23 cellular contexts compared by ENCODE assay signal in genomic region chr7:157021893-157022680, GRCh38. TPM values are rescaled to one million over a fixed set of nuclear protein-coding genes. Genes with fewer than 3 reads are reported as not detected.
DNase-seq lines count a peak whose midpoint lies in the region; ATAC-seq and TF ChIP-seq lines count a peak whose summit lies in the region.
"Had no signal": no experiment of that assay in that cellular context is flagged by ENCODE, and none has a peak within 500 bp of the region (broad histone marks: within the 10 kb centered on the region; RNA-seq: fewer than 3 reads in every experiment).

No MANE protein-coding gene starts in this region.

- no peak overlapping the region for H3K27ac Mint-ChIP-seq in chondrocyte (ENCODE audit: unreplicated experiment)
- H3K27ac Mint-ChIP-seq: activated CD8-positive, alpha-beta memory T cell treated with anti-CD3 and anti-CD28 coated beads, Interleukin-2, amount 10 ng/mL, durations not matched to agents 7 days and 5 days; naive thymus-derived CD8-positive, alpha-beta T cell had no signal

- peaks cover 71% of the 10 kb centered on the region for H3K27me3 Mint-ChIP-seq in chondrocyte (ENCODE audit: low read depth)

- CTCF ChIA-PET in SK-N-SH (lab: Yijun Ruan, JAX), result interaction anchor here (0.6 to 2.6 kb wide), 8 partner anchors 13 to 252 kb away, joined by 3 to 7 read pairs (median 4); partner anchors contain the start of gene NOM1

- H3K36me3 ChIP-seq in SK-N-SH (replicated peaks in 1 of 2; ENCODE audit: control insufficient read depth in 1 of 2, insufficient read depth in 2 of 2, low read length in 1 of 2) (no peaks in the 10 kb centered on the region), suprapubic skin (no peaks in the 10 kb centered on the region)
- H3K36me3 ChIP-seq: breast epithelium, heart right ventricle, vagina had no signal

- peaks cover 5% of the 10 kb centered on the region for H4K20me1 ChIP-seq in SK-N-SH (ENCODE audit: insufficient read depth)

- TF ChIP-seq CTCF in SK-N-SH (IDR thresholded peaks at IDR 0.05), result no peak
- no peak for TF ChIP-seq CTCF in chondrocyte (IDR thresholded peaks at IDR 0.05)
- no peak for TF ChIP-seq CTCF in suprapubic skin (IDR thresholded peaks at IDR 0.05)

- H3K4me1 Mint-ChIP-seq in chondrocyte (ENCODE audit: low read depth), result peaks cover 8% of the 10 kb centered on the region

- H3K79me2 ChIP-seq in SK-N-SH (ENCODE audit: insufficient read depth), result no peaks in the 10 kb centered on the region

- no peaks in the 10 kb centered on the region for H3K9me2 ChIP-seq in SK-N-SH

- H3K27me3 ChIP-seq in SK-N-SH (ENCODE audit: insufficient read depth) (peaks cover 100% of the 10 kb centered on the region), suprapubic skin (peaks cover 97% of the 10 kb centered on the region)

- H3K9ac ChIP-seq in SK-N-SH, result no peak overlapping the region

- no peak for TF ChIP-seq RAD21 in SK-N-SH (IDR thresholded peaks at IDR 0.05; ENCODE audit: low read length)

- H3K4me3 Mint-ChIP-seq in chondrocyte (ENCODE audit: unreplicated experiment), result no peak overlapping the region
- H3K4me3 Mint-ChIP-seq: activated CD8-positive, alpha-beta memory T cell treated with anti-CD3 and anti-CD28 coated beads, Interleukin-2, amount 10 ng/mL, durations not matched to agents 7 days and 5 days had no signal

- peak; percentile 48 for DNase-seq in SK-N-SH
- peak; percentile 52 for DNase-seq in chondrocyte (ENCODE audit: low spot score)
- DNase-seq in myocyte (ENCODE audit: low read depth), result peak; percentile 78
- DNase-seq in suprapubic skin (ENCODE audit: low spot score in 2 of 2), result peak; percentile 27 to 56
- no peak for DNase-seq in stimulated activated CD4-positive, alpha-beta T cell treated with anti-CD3 and anti-CD28 coated beads, Interleukin-2, amount 100 ng/mL, for 48 hours
- DNase-seq: 8988T; activated CD4-positive, alpha-beta T cell treated with anti-CD3 and anti-CD28 coated beads for 48 hours; activated CD8-positive, alpha-beta memory T cell treated with anti-CD3 and anti-CD28 coated beads, Interleukin-2, amount 10 ng/mL, durations not matched to agents 7 days and 5 days; activated effector memory CD4-positive, alpha-beta T cell treated with anti-CD3 and anti-CD28 coated beads, Interleukin-2, amount 50 U/mL, for 16 hours; EL; heart right ventricle; naive thymus-derived CD8-positive, alpha-beta T cell; NCI-H1436; NCI-H2171 treated with DMSO at 0.1 percent for 48 hours; stimulated activated CD4-positive, alpha-beta T cell treated with anti-CD3 and anti-CD28 coated beads, Interleukin-4, amount 100 ng/mL, for 4 hours had no signal

- H3K4me3 ChIP-seq in SK-N-SH (ENCODE audit: low read depth in 2 of 2, low read length in 1 of 2), result no peak overlapping the region
- no peak overlapping the region for H3K4me3 ChIP-seq in suprapubic skin

- TF ChIP-seq EP300 in SK-N-SH (IDR thresholded peaks at IDR 0.05; ENCODE audit: borderline replicate concordance in 1 of 2, low read depth in 1 of 2, low read length in 1 of 2) (no peak), suprapubic skin (IDR thresholded peaks at IDR 0.05) (no peak)

- H3F3A ChIP-seq in SK-N-SH (replicated peaks; ENCODE audit: insufficient read depth), result peaks cover 5% of the 10 kb centered on the region

- ATAC-seq in SK-N-SH treated with all-trans-retinoic acid at 6 μM for 48 hours (no peak), GM19395 (IDR thresholded peaks at IDR 0.05; ENCODE audit: unreplicated experiment) (no peak), GM18907 (IDR thresholded peaks at IDR 0.05; ENCODE audit: unreplicated experiment) (no peak)
- ATAC-seq: activated CD8-positive, alpha-beta memory T cell treated with anti-CD3 and anti-CD28 coated beads, Interleukin-2, amount 10 ng/mL, durations not matched to agents 7 days and 5 days; heart right ventricle; naive thymus-derived CD8-positive, alpha-beta T cell had no signal

- TF ChIP-seq POLR2A in suprapubic skin (IDR thresholded peaks at IDR 0.05), result no peak

- H3K9me3 Mint-ChIP-seq in chondrocyte (ENCODE audit: low read depth), result no peaks in the 10 kb centered on the region

- H3K4me1 ChIP-seq in SK-N-SH (ENCODE audit: control insufficient read depth in 1 of 2, insufficient read depth in 2 of 2, low read depth in 1 of 2, low read length in 1 of 2) (no peaks in the 10 kb centered on the region; a peak in 1 of 4 replicates), suprapubic skin (peaks cover 44% of the 10 kb centered on the region)
- H3K4me1 ChIP-seq: Caco-2 had no signal

- H2AFZ ChIP-seq in SK-N-SH (ENCODE audit: low read depth), result no peak overlapping the region

- no peak overlapping the region for H3K27ac ChIP-seq in SK-N-SH (ENCODE audit: low read depth in 2 of 2, low read length in 1 of 2)
- H3K27ac ChIP-seq in suprapubic skin, result no peak overlapping the region
- H3K27ac ChIP-seq: breast epithelium, heart right ventricle, vagina had no signal

- WGBS in SK-N-SH (ENCODE audit: low lambda C conversion rate), result 21% methylated on average over 28 of the region's 28 CpGs
- 13% methylated on average over 15 of the region's 28 CpGs for WGBS in suprapubic skin

- POLR2A ChIA-PET in SK-N-SH (lab: Yijun Ruan, JAX), result no interaction called here

- no peaks in the 10 kb centered on the region for H3K36me3 Mint-ChIP-seq in chondrocyte (ENCODE audit: low read depth)
- H3K36me3 Mint-ChIP-seq: naive thymus-derived CD8-positive, alpha-beta T cell had no signal

- H3K9me3 ChIP-seq in SK-N-SH (no peaks in the 10 kb centered on the region), suprapubic skin (no peaks in the 10 kb centered on the region)
- H3K9me3 ChIP-seq: breast epithelium, Caco-2, heart right ventricle, vagina had no signal

- no peak overlapping the region for H3K4me2 ChIP-seq in SK-N-SH

TF ChIP-seq in SK-N-SH, 30 proteins besides CTCF, POLR2A, EP300 and RAD21 (continues in another document):
- TF ChIP-seq POLR2AphosphoS5 (IDR thresholded peaks at IDR 0.05; ENCODE audit: low read depth, low read length), result no peak
- TF ChIP-seq FOXM1 (IDR thresholded peaks at IDR 0.05; ENCODE audit: low read depth), result no peak
- no peak for TF ChIP-seq GATA2 (CRISPR knock-in tag; IDR thresholded peaks at IDR 0.05)
- TF ChIP-seq TAF1 (IDR thresholded peaks at IDR 0.05; ENCODE audit: borderline replicate concordance, low read depth, low read length), result no peak
- TF ChIP-seq SIN3A (IDR thresholded peaks at IDR 0.05; ENCODE audit: borderline replicate concordance, low read depth, low read length), result no peak
- TF ChIP-seq, protein P1, sequence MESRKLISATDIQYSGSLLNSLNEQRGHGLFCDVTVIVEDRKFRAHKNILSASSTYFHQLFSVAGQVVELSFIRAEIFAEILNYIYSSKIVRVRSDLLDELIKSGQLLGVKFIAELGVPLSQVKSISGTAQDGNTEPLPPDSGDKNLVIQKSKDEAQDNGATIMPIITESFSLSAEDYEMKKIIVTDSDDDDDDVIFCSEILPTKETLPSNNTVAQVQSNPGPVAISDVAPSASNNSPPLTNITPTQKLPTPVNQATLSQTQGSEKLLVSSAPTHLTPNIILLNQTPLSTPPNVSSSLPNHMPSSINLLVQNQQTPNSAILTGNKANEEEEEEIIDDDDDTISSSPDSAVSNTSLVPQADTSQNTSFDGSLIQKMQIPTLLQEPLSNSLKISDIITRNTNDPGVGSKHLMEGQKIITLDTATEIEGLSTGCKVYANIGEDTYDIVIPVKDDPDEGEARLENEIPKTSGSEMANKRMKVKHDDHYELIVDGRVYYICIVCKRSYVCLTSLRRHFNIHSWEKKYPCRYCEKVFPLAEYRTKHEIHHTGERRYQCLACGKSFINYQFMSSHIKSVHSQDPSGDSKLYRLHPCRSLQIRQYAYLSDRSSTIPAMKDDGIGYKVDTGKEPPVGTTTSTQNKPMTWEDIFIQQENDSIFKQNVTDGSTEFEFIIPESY (IDR thresholded peaks at IDR 0.05; ENCODE audit: borderline replicate concordance, low read depth), result no peak
- no peak for TF ChIP-seq YY1 (IDR thresholded peaks at IDR 0.05; ENCODE audit: low read depth)
- no peak for TF ChIP-seq JUND (IDR thresholded peaks at IDR 0.05)

TF ChIP-seq in SK-N-SH treated with all-trans-retinoic acid at 6 μM for 48 hours, 23 proteins besides CTCF, POLR2A, EP300 and RAD21 (continues in another document):
- TF ChIP-seq ESRRG (CRISPR knock-in tag; IDR thresholded peaks at IDR 0.05) (no peak), ZNF8 (CRISPR knock-in tag; IDR thresholded peaks at IDR 0.05) (no peak), RARB (CRISPR knock-in tag; IDR thresholded peaks at IDR 0.05) (no peak), ARNTL (CRISPR knock-in tag; IDR thresholded peaks at IDR 0.05; ENCODE audit: borderline replicate concordance, low read depth) (no peak), ZNF70 (CRISPR knock-in tag; IDR thresholded peaks at IDR 0.05) (no peak), ISL1 (CRISPR knock-in tag; IDR thresholded peaks at IDR 0.05) (no peak), TOX (CRISPR knock-in tag; IDR thresholded peaks at IDR 0.05; ENCODE audit: borderline replicate concordance) (no peak), ZFP3 (CRISPR knock-in tag; IDR thresholded peaks at IDR 0.05) (no peak), ZFP30 (CRISPR knock-in tag; IDR thresholded peaks at IDR 0.05) (no peak), SNAI2 (CRISPR knock-in tag; IDR thresholded peaks at IDR 0.05) (no peak), TCF4 (CRISPR knock-in tag; IDR thresholded peaks at IDR 0.05; ENCODE audit: borderline replicate concordance) (no peak), ZC3H10 (CRISPR knock-in tag; IDR thresholded peaks at IDR 0.05) (no peak)
- TF ChIP-seq, protein P2, sequence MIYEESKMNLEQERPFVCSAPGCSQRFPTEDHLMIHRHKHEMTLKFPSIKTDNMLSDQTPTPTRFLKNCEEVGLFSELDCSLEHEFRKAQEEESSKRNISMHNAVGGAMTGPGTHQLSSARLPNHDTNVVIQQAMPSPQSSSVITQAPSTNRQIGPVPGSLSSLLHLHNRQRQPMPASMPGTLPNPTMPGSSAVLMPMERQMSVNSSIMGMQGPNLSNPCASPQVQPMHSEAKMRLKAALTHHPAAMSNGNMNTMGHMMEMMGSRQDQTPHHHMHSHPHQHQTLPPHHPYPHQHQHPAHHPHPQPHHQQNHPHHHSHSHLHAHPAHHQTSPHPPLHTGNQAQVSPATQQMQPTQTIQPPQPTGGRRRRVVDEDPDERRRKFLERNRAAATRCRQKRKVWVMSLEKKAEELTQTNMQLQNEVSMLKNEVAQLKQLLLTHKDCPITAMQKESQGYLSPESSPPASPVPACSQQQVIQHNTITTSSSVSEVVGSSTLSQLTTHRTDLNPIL (CRISPR knock-in tag; IDR thresholded peaks at IDR 0.05; ENCODE audit: low read depth), result no peak

RNA-seq across cellular contexts. Expression of gene MNX1, which starts 11.6 kb away (rescaled TPM):
- not detected in 2 replicates for polyA plus RNA-seq in SK-N-SH (2012; rRNA removed)
- not detected in 2 replicates for polyA plus RNA-seq in SK-N-SH (2012; cell fraction: cytosol; rRNA removed)
- not detected in 2 replicates for polyA plus RNA-seq in SK-N-SH (2012; cell fraction: nucleus; rRNA removed)
- total RNA-seq in chondrocyte (not detected in 3 replicates), myocyte (0.11 and 0.36 TPM in 2 replicates), suprapubic skin (under 1 TPM in 1 of 4 donors, not detected in 3; 0.56 TPM)
- 0.04 TPM for polyA plus RNA-seq in myocyte (2012)
- total RNA-seq: activated CD8-positive, alpha-beta memory T cell treated with anti-CD3 and anti-CD28 coated beads, Interleukin-2, amount 10 ng/mL, durations not matched to agents 7 days and 5 days; heart right ventricle; M059J; naive thymus-derived CD8-positive, alpha-beta T cell; pulmonary artery endothelial cell; vagina had no signal
- polyA plus RNA-seq: heart right ventricle; naive thymus-derived CD8-positive, alpha-beta T cell had no signal

Comparison
In these comparisons a context has a peak if more than half of its experiments do, and no peak if none do; other contexts are left out.
1. DNase-seq: peak in SK-N-SH (single experiment), chondrocyte (single experiment), myocyte (single experiment) and suprapubic skin (2 of 2); none in stimulated activated CD4-positive, alpha-beta T cell treated with anti-CD3 and anti-CD28 coated beads, Interleukin-2, amount 100 ng/mL, for 48 hours (0 of 2).